ENCODE assay signal across 31 cellular contexts in the genomic region with DNA sequence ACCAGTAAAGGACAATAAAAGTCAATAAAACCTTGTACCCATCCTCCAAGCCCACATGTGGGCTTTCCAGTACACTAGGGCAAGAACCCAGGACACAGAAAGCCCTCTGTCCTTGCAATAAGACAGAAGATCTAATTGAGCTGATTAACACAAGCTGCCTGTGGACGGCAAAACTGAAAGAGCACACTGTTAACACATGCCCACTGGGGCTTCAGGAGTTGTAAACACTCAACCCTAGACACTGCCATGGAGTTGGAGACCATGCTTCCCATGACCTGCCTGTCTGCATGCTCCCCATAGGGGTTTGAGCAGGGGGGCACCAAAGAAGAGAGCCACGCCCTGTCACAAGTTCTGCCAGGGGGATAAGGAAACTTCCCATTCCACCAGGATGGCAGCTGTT. TPM values are rescaled to one million over a fixed set of nuclear protein-coding genes. Genes with fewer than 3 reads are reported as not detected.
"Had no signal": no experiment of that assay in that cellular context is flagged by ENCODE, and none has a peak within 500 bp of the region (broad histone marks: within the 10 kb centered on the region; RNA-seq: fewer than 3 reads in every experiment).

No MANE protein-coding gene starts in this region.

- ATAC-seq: activated CD8-positive, alpha-beta T cell treated with anti-CD3 and anti-CD28 coated beads for 36 hours; activated naive CD4-positive, alpha-beta T cell treated with anti-CD3 and anti-CD28 coated beads, Interleukin-2, amount 50 U/mL, for 72 hours; activated T-cell treated with anti-CD3 and anti-CD28 coated beads, Interleukin-2, amount 50 U/mL, for 4 hours; activated T-cell treated with anti-CD3 and anti-CD28 coated beads, Interleukin-2, amount 50 U/mL, for 72 hours; activated T-helper 17 cell treated with anti-CD3 and anti-CD28 coated beads, Interleukin-2, amount 50 U/mL, for 72 hours; body of pancreas had no signal

- DNase-seq: activated B cell treated with CpG ODN at 0.5 μM for 24 hours; activated CD4-positive, alpha-beta memory T cell treated with anti-CD3 and anti-CD28 coated beads for 36 hours; activated CD4-positive, alpha-beta T cell treated with anti-CD3 and anti-CD28 coated beads for 4 hours; activated CD4-positive, alpha-beta T cell treated with anti-CD3 and anti-CD28 coated beads, Interleukin-2, amount 10 ng/mL, durations not matched to agents 24 days and 14 days; activated CD4-positive, alpha-beta T cell treated with anti-CD3 and anti-CD28 coated beads, Interleukin-2, amount 50 U/mL, for 1 hour; activated CD4-positive, alpha-beta T cell treated with anti-CD3 and anti-CD28 coated beads, Interleukin-2, amount 50 U/mL, for 4 hours; activated CD4-positive, CD25-positive, alpha-beta regulatory T cell treated with anti-CD3 and anti-CD28 coated beads, Interleukin-2, amount 50 U/mL, for 72 hours; activated CD8-positive, alpha-beta memory T cell treated with anti-CD3 and anti-CD28 coated beads, Interleukin-2, amount 50 U/mL, for 4 hours; activated CD8-positive, alpha-beta T cell treated with anti-CD3 and anti-CD28 coated beads for 36 hours; activated effector memory CD4-positive, alpha-beta T cell treated with anti-CD3 and anti-CD28 coated beads, Interleukin-2, amount 50 U/mL, for 16 hours; activated gamma-delta T cell treated with Interleukin-2 at 50 U/mL for 16 hours; activated naive CD4-positive, alpha-beta T cell; activated naive CD4-positive, alpha-beta T cell treated with anti-CD3 and anti-CD28 coated beads for 36 hours; activated naive CD4-positive, alpha-beta T cell treated with anti-CD3 and anti-CD28 coated beads, Interleukin-2, amount 50 U/mL, for 16 hours; activated naive CD8-positive, alpha-beta T cell treated with anti-CD3 and anti-CD28 coated beads for 36 hours; activated T-cell treated with anti-CD3 and anti-CD28 coated beads for 4 hours; activated T-cell treated with anti-CD3 and anti-CD28 coated beads, Interleukin-2, amount 50 U/mL, for 1 hour; activated T-cell treated with anti-CD3 and anti-CD28 coated beads, Interleukin-2, amount 50 U/mL, for 4 hours; activated T-cell treated with anti-CD3 and anti-CD28 coated beads, Interleukin-2, amount 50 U/mL, for 72 hours; adrenal gland; amniotic stem cell; aorta; body of pancreas; brain microvascular endothelial cell; central memory CD4-positive, alpha-beta T cell; T-helper 2 cell; T-helper 9 cell had no signal

RNA-seq across cellular contexts. Expression of gene WIPF3, which starts 22.6 kb away (rescaled TPM):
- total RNA-seq: activated B cell treated with CpG ODN at 0.5 μM for 24 hours; activated CD4-positive, alpha-beta memory T cell treated with anti-CD3 and anti-CD28 coated beads for 36 hours; activated CD4-positive, alpha-beta T cell treated with anti-CD3 and anti-CD28 coated beads, Interleukin-2, amount 10 ng/mL, durations not matched to agents 24 days and 14 days; activated CD8-positive, alpha-beta memory T cell treated with anti-CD3 and anti-CD28 coated beads for 36 hours; activated CD8-positive, alpha-beta T cell treated with anti-CD3 and anti-CD28 coated beads for 36 hours; activated naive CD4-positive, alpha-beta T cell treated with anti-CD3 and anti-CD28 coated beads for 36 hours; activated naive CD4-positive, alpha-beta T cell treated with anti-CD3 and anti-CD28 coated beads, Interleukin-2, amount 50 U/mL, for 72 hours; activated naive CD8-positive, alpha-beta T cell treated with anti-CD3 and anti-CD28 coated beads for 36 hours; activated T-cell treated with anti-CD3 and anti-CD28 coated beads, Interleukin-2, amount 50 U/mL, for 4 hours; activated T-cell treated with anti-CD3 and anti-CD28 coated beads, Interleukin-2, amount 50 U/mL, for 72 hours; activated T-helper 1 cell treated with anti-CD3 and anti-CD28 coated beads, Interleukin-12 subunit alpha, Interleukin-12 subunit beta, Interleukin-2, Interleukin-4 antibody, amounts not matched to agents 30 ng/mL and 10 ng/mL and 1 ng/mL, durations not matched to agents 14 hours and 24 hours and 36 hours; activated T-helper 17 cell treated with anti-CD3 and anti-CD28 coated beads, Interleukin-2, amount 50 U/mL, for 72 hours had no signal
